ENCODE assay signal across 22 cellular contexts in genomic region chr16:10500582-10500981, GRCh38.
"Had no signal": no experiment of that assay in that cellular context is flagged by ENCODE, and none has a peak within 500 bp of the region (broad histone marks: within the 10 kb centered on the region; RNA-seq: fewer than 3 reads in every experiment).

No MANE protein-coding gene starts in this region.

- H3K9ac ChIP-seq: SK-N-SH had no signal

- H3K27ac ChIP-seq: brain microvascular endothelial cell, cardiac muscle cell, Peyer's patch, RWPE1, SJCRH30, VCaP had no signal

- H3K4me3 Mint-ChIP-seq: activated naive CD4-positive, alpha-beta T cell treated with anti-CD3 and anti-CD28 coated beads for 36 hours; activated naive CD8-positive, alpha-beta T cell treated with anti-CD3 and anti-CD28 coated beads for 36 hours; activated T-helper 1 cell treated with anti-CD3 and anti-CD28 coated beads, Interleukin-12 subunit alpha, Interleukin-12 subunit beta, Interleukin-2, Interleukin-4 antibody, amounts not matched to agents 30 ng/mL and 10 ng/mL and 1 ng/mL, durations not matched to agents 14 hours and 24 hours and 36 hours had no signal

- H3K36me3 Mint-ChIP-seq: activated naive CD8-positive, alpha-beta T cell treated with anti-CD3 and anti-CD28 coated beads for 36 hours had no signal

- H3K27me3 ChIP-seq: brain microvascular endothelial cell, cardiac muscle cell, Peyer's patch, SJCRH30 had no signal

- DNase-seq: activated CD4-positive, alpha-beta T cell treated with anti-CD3 and anti-CD28 coated beads for 4 hours; activated CD8-positive, alpha-beta memory T cell treated with anti-CD3 and anti-CD28 coated beads for 24 hours; activated effector memory CD4-positive, alpha-beta T cell treated with anti-CD3 and anti-CD28 coated beads, Interleukin-2, amount 50 U/mL, for 16 hours; activated naive CD8-positive, alpha-beta T cell treated with anti-CD3 and anti-CD28 coated beads for 36 hours; activated T-cell treated with anti-CD3 and anti-CD28 coated beads, Interleukin-2, amount 50 U/mL, for 1 hour; brain microvascular endothelial cell; MM.1S; NCI-H1048; NCI-H146; NCI-H187 treated with DMSO at 0.1 percent for 48 hours; NCI-H2081 treated with DMSO at 0.1 percent for 48 hours; NCI-H446; NCI-H524; Peyer's patch; Right ventricle myocardium superior; SJCRH30; SK-N-SH had no signal

- H3K4me3 ChIP-seq: cardiac muscle cell, Peyer's patch, SJCRH30 had no signal

- H3K27me3 Mint-ChIP-seq: activated naive CD8-positive, alpha-beta T cell treated with anti-CD3 and anti-CD28 coated beads for 36 hours had no signal

- H3K4me2 ChIP-seq: SK-N-SH had no signal

- H3K4me1 ChIP-seq: Peyer's patch, SJCRH30 had no signal

- H3K27ac Mint-ChIP-seq: activated naive CD4-positive, alpha-beta T cell treated with anti-CD3 and anti-CD28 coated beads for 36 hours; activated naive CD8-positive, alpha-beta T cell treated with anti-CD3 and anti-CD28 coated beads for 36 hours; activated T-helper 1 cell treated with anti-CD3 and anti-CD28 coated beads, Interleukin-12 subunit alpha, Interleukin-12 subunit beta, Interleukin-2, Interleukin-4 antibody, amounts not matched to agents 30 ng/mL and 10 ng/mL and 1 ng/mL, durations not matched to agents 14 hours and 24 hours and 36 hours had no signal
